Comparison of ENCODE assay signal across 23 cellular contexts in the genomic region with DNA sequence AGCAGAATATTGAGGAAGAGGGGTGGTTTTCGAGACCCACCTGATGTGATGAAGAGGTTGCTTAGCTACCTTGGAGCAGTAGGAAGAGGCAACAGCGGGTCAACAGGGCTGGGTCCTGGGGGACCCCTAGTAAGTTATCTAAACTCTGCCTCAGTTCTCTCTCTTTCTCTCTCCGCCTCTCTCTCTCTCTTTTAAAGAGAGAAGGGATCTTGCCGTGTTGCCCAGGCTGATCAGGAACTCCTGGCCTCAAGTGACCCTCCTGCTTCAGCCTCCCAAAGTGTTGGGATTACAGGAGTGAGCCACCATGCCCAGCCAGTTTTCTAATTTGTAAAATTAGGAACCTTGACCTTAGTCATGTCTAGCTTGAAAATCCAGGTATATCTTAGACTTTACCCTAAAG.
DNase-seq lines count a peak whose midpoint lies in the region; ATAC-seq and TF ChIP-seq lines count a peak whose summit lies in the region.
"Had no signal": no experiment of that assay in that cellular context is flagged by ENCODE, and none has a peak within 500 bp of the region (broad histone marks: within the 10 kb centered on the region; RNA-seq: fewer than 3 reads in every experiment).

No MANE protein-coding gene starts in this region.

- no peak overlapping the region for H2BK5ac ChIP-seq in trophoblast cell (ENCODE audit: low read depth, low read length, poor library complexity)

- H2AK5ac ChIP-seq in trophoblast cell (ENCODE audit: low read length): no peak overlapping the region

- no peak overlapping the region for H3K14ac ChIP-seq in trophoblast cell (ENCODE audit: low read length)

- no peak overlapping the region for H4K91ac ChIP-seq in trophoblast cell (ENCODE audit: low read depth, low read length)

- no peak overlapping the region for H3K4me2 ChIP-seq in trophoblast cell (ENCODE audit: low read length)
- H3K4me2 ChIP-seq: A549; BLaER1 treated with 17β-estradiol and CSF1 and Interleukin-3, amounts not matched to agents 10 nM and 100 nM had no signal

- H3K4me1 ChIP-seq in trophoblast cell (ENCODE audit: control insufficient read depth in 1 of 2, insufficient read depth in 2 of 2, low read length in 2 of 2): peaks cover 6 to 11% of the 10 kb centered on the region in 2 experiments
- peaks cover 61 to 91% of the 10 kb centered on the region in 2 donors for H3K4me1 ChIP-seq in gastrocnemius medialis
- H3K4me1 ChIP-seq: A549, Caco-2 had no signal

- DNase-seq in natural killer cell: no peak
- no peak for DNase-seq in natural killer cell treated with Interleukin-12 subunit alpha and Interleukin-12 subunit beta and Interleukin-15 and Interleukin-18, amount 100 ng/mL, for 72 hours (ENCODE audit: low spot score)
- DNase-seq in trophoblast cell: no peak
- no peak for DNase-seq in gastrocnemius medialis
- DNase-seq in H7: no peak
- DNase-seq in H4 (ENCODE audit: low spot score): no peak
- DNase-seq: AML-193; Caco-2; Calu3; CD4-positive, alpha-beta T cell; CD8-positive, alpha-beta T cell; DMS153; DMS53; DMS79; DND-41; EL; GDM1 had no signal

- no peak overlapping the region for H4K12ac ChIP-seq in trophoblast cell (ENCODE audit: low read depth, low read length)

- H4K8ac ChIP-seq in trophoblast cell (ENCODE audit: low read depth, low read length): no peak overlapping the region

- H3K79me2 ChIP-seq in trophoblast cell (ENCODE audit: control insufficient read depth, insufficient read depth, low read length, poor library complexity): no peaks in the 10 kb centered on the region

- intact Hi-C loops in natural killer cell (cut with micrococcal nuclease) (loop anchor here (5.0 to 10.0 kb wide), 3 partner anchors 150 to 242 kb away; no protein-coding TSS in a partner anchor), gastrocnemius medialis (cut with DNase I; ENCODE audit: low total_unique reads) (loop anchor here (5.0 kb wide), 1 partner anchor 77 kb away; a partner anchor contains a TSS)

- H2AFZ ChIP-seq in trophoblast cell (ENCODE audit: insufficient read depth, low read length, poor library complexity): no peak overlapping the region

- peak overlapping the region; percentile 46 for H3K18ac ChIP-seq in trophoblast cell (ENCODE audit: low read length)

- ATAC-seq in natural killer cell (no peak), gastrocnemius medialis (no peak)
- ATAC-seq in natural killer cell treated with Interleukin-12 subunit alpha and Interleukin-12 subunit beta and Interleukin-15 and Interleukin-18, amount 100 ng/mL, for 72 hours: no peak
- ATAC-seq: A549; CD8-positive, alpha-beta T cell; GM12878 had no signal

- H3K36me3 Mint-ChIP-seq in natural killer cell: no peaks in the 10 kb centered on the region
- H3K36me3 Mint-ChIP-seq in natural killer cell treated with Interleukin-12 subunit alpha and Interleukin-12 subunit beta and Interleukin-15 and Interleukin-18, amount 100 ng/mL, for 72 hours: no peaks in the 10 kb centered on the region
- H3K36me3 Mint-ChIP-seq: CD8-positive, alpha-beta T cell had no signal

- H3K27ac ChIP-seq in trophoblast cell (ENCODE audit: low read depth, low read length) (no peak overlapping the region), gastrocnemius medialis (peak overlapping the region; percentile 6 to 76 (median 54))
- H3K27ac ChIP-seq: 22Rv1; A549; BLaER1 treated with 17β-estradiol and CSF1 and Interleukin-3, amounts not matched to agents 10 nM and 100 nM; C4-2B had no signal

- H2BK12ac ChIP-seq in trophoblast cell (ENCODE audit: low read length): no peak overlapping the region

- no peak overlapping the region for H3K4ac ChIP-seq in trophoblast cell (ENCODE audit: low read depth, low read length)

- H3K27ac Mint-ChIP-seq in natural killer cell: peak overlapping the region; percentile 0 to 25
- H3K27ac Mint-ChIP-seq in natural killer cell treated with Interleukin-12 subunit alpha and Interleukin-12 subunit beta and Interleukin-15 and Interleukin-18, amount 100 ng/mL, for 72 hours: peak overlapping the region in 1 of 2 donors; percentile 0
- H3K27ac Mint-ChIP-seq: B cell; CD4-positive, alpha-beta T cell; CD8-positive, alpha-beta T cell had no signal

- TF ChIP-seq CTCF in natural killer cell (IDR thresholded peaks at IDR 0.05) (no peak), gastrocnemius medialis (IDR thresholded peaks at IDR 0.05 in 4 of 5, conservative IDR thresholded peaks at IDR 0.05 in 1 of 5) (no peak)

- H3K9me3 ChIP-seq in trophoblast cell (ENCODE audit: insufficient read depth, low read depth, low read length) (no peaks in the 10 kb centered on the region), gastrocnemius medialis (no peaks in the 10 kb centered on the region)
- H3K9me3 ChIP-seq: A549; BLaER1 treated with 17β-estradiol and CSF1 and Interleukin-3, amounts not matched to agents 10 nM and 100 nM; Caco-2 had no signal

- H3K4me3 ChIP-seq in trophoblast cell (ENCODE audit: low read depth, low read length): no peak overlapping the region
- H3K4me3 ChIP-seq in gastrocnemius medialis: no peak overlapping the region
- H3K4me3 ChIP-seq in H7 (ENCODE audit: insufficient read depth, low read depth, low read length): no peak overlapping the region
- H3K4me3 ChIP-seq: A549; BLaER1 treated with 17β-estradiol and CSF1 and Interleukin-3, amounts not matched to agents 10 nM and 100 nM; GM12878 had no signal

- TF ChIP-seq POLR2A in gastrocnemius medialis (IDR thresholded peaks at IDR 0.05): no peak

- in situ Hi-C loops in gastrocnemius medialis (cut with MboI; ENCODE audit: low sequenced_read_pairs in 4 of 4): no loop called here

- H3K36me3 ChIP-seq in trophoblast cell (ENCODE audit: control insufficient read depth in 1 of 2, insufficient read depth in 2 of 2, low read length in 2 of 2): peaks cover 0 to 2% of the 10 kb centered on the region in 2 experiments
- no peaks in the 10 kb centered on the region for H3K36me3 ChIP-seq in gastrocnemius medialis
- no peaks in the 10 kb centered on the region for H3K36me3 ChIP-seq in H7 (replicated peaks; ENCODE audit: control insufficient read depth, insufficient read depth, low read length)

- peaks cover 9% of the 10 kb centered on the region for H3K79me1 ChIP-seq in trophoblast cell (ENCODE audit: low read length)

- H3K23ac ChIP-seq in trophoblast cell (ENCODE audit: low read length): no peak overlapping the region

- no peak overlapping the region for H3K9ac ChIP-seq in trophoblast cell (ENCODE audit: low read length)
- H3K9ac ChIP-seq: BLaER1 treated with 17β-estradiol and CSF1 and Interleukin-3, amounts not matched to agents 10 nM and 100 nM had no signal

- H2BK120ac ChIP-seq in trophoblast cell (ENCODE audit: insufficient read depth, low read length, poor library complexity): no peak overlapping the region

- H3K4me3 Mint-ChIP-seq in natural killer cell: no peak overlapping the region
- H3K4me3 Mint-ChIP-seq in natural killer cell treated with Interleukin-12 subunit alpha and Interleukin-12 subunit beta and Interleukin-15 and Interleukin-18, amount 100 ng/mL, for 72 hours: no peak overlapping the region
- H3K4me3 Mint-ChIP-seq: B cell; CD4-positive, alpha-beta T cell; CD8-positive, alpha-beta T cell had no signal

- no CpG with 5 or more reads among the region's 4 CpGs for WGBS in trophoblast cell (ENCODE audit: extremely low coverage, insufficient coverage, insufficient read length)

- H3K4me1 Mint-ChIP-seq in natural killer cell: peaks cover 71 to 72% of the 10 kb centered on the region in 2 donors
- H3K4me1 Mint-ChIP-seq in natural killer cell treated with Interleukin-12 subunit alpha and Interleukin-12 subunit beta and Interleukin-15 and Interleukin-18, amount 100 ng/mL, for 72 hours (ENCODE audit: low read depth in 2 of 2): peaks cover 45 to 48% of the 10 kb centered on the region in 2 donors
- H3K4me1 Mint-ChIP-seq: B cell had no signal

- no peaks in the 10 kb centered on the region for H3K9me3 Mint-ChIP-seq in natural killer cell
- H3K9me3 Mint-ChIP-seq in natural killer cell treated with Interleukin-12 subunit alpha and Interleukin-12 subunit beta and Interleukin-15 and Interleukin-18, amount 100 ng/mL, for 72 hours: no peaks in the 10 kb centered on the region
- H3K9me3 Mint-ChIP-seq: CD4-positive, alpha-beta T cell; CD8-positive, alpha-beta T cell had no signal

- no peaks in the 10 kb centered on the region for H3K27me3 ChIP-seq in trophoblast cell (ENCODE audit: insufficient read depth, low read length)
- H3K27me3 ChIP-seq in gastrocnemius medialis: no peaks in the 10 kb centered on the region
- no peaks in the 10 kb centered on the region for H3K27me3 ChIP-seq in H7 (ENCODE audit: control insufficient read depth, insufficient read depth, low read length)
- H3K27me3 ChIP-seq: BLaER1 treated with 17β-estradiol and CSF1 and Interleukin-3, amounts not matched to agents 10 nM and 100 nM had no signal

- no peaks in the 10 kb centered on the region for H3K27me3 Mint-ChIP-seq in natural killer cell (ENCODE audit: low read depth in 2 of 2)
- no peaks in the 10 kb centered on the region for H3K27me3 Mint-ChIP-seq in natural killer cell treated with Interleukin-12 subunit alpha and Interleukin-12 subunit beta and Interleukin-15 and Interleukin-18, amount 100 ng/mL, for 72 hours
